Comparison of ENCODE assay signal across 1 cellular context in genomic region chr1:221772107-221772506, GRCh38.
TF ChIP-seq lines count a peak whose summit lies in the region.

No MANE protein-coding gene starts in this region.

TF ChIP-seq in HEK293, 187 proteins besides CTCF, POLR2A, EP300 and RAD21 (continued from another document):
- TF ChIP-seq ZBTB8A (tag by site-specific recombination; IDR thresholded peaks at IDR 0.05) (no peak), ATF2 (tag by site-specific recombination; IDR thresholded peaks at IDR 0.05; ENCODE audit: low read depth) (no peak), ZNF843 (tag by site-specific recombination; IDR thresholded peaks at IDR 0.05) (peak; percentile 44; the same call in 1 of the 2 replicates)
